ENCODE assay signal across 8 cellular contexts in the genomic region with DNA sequence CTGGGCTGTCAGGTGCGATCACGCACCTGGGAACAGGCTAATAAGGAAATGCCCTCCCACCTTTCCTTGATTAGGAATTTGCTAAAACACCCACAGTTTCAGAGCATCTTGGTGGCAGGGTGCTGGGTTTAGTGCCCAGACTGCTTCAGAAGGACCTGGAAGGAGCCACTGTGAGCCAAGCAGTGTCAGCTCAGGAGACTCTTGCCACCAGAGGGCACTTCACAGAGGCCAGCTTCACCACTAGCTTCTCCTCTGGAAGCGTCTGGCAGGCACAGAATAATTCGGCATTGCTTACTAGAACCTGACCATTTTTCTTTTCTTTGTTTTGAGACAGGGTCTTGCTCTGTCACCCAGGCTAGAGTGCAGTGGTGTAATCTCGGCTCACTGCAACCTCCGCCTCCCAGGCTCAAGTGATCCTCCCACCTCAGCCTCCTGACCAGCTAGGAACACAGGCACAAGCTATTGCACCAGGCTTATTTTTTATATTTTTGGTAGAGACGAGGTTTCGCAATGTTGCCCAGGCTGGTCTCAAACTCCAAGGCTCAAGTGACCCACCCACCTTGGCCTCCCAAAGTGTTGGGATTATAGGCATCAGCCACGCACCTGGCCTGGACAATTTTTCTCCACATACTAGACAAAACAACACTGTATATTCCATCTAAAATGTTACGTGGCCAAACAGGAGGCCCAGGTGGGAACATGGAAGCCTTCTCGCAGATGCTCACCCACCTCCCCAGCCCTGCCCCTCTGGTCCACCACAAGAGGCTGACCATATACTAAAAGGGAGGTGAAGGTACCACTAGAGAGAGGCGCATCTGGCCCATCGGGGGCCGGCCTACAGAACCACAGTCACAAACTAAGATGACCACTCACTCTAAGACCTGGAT. TPM values are rescaled to one million over a fixed set of nuclear protein-coding genes. Genes with fewer than 3 reads are reported as not detected.
DNase-seq lines count a peak whose midpoint lies in the region; ATAC-seq and TF ChIP-seq lines count a peak whose summit lies in the region.

No MANE protein-coding gene starts in this region.

- peak overlapping the region; percentile 55 for H3K27ac Mint-ChIP-seq in activated T-helper 2 cell treated with anti-CD3 and anti-CD28 coated beads, Interferon-gamma antibody, Interleukin-2, Interleukin-4, amounts not matched to agents 10 μg/mL and 5 μg/mL and 100 μg/mL, durations not matched to agents 14 hours and 24 hours and 36 hours
- H3K27ac Mint-ChIP-seq in glutamatergic neuron (ENCODE audit: unreplicated experiment), result no peak overlapping the region

- no peak overlapping the region for H3K27ac ChIP-seq in 22Rv1

- peak; percentile 61 for TF ChIP-seq CTCF in 22Rv1 (IDR thresholded peaks at IDR 0.05)
- peak; percentile 30 for TF ChIP-seq CTCF in GM13976 (IDR thresholded peaks at IDR 0.05; ENCODE audit: borderline replicate concordance, control extremely low read depth, extremely low read depth, insufficient read depth, missing control alignments)
- no peak for TF ChIP-seq CTCF in glutamatergic neuron (IDR thresholded peaks at IDR 0.05; ENCODE audit: partially characterized antibody, unreplicated experiment)

- in situ Hi-C loops in GM13976 (cut with MboI; ENCODE audit: low sequenced_read_pairs, unreplicated experiment), result no loop called here

- no peaks in the 10 kb centered on the region for H3K9me3 Mint-ChIP-seq in activated T-helper 2 cell treated with anti-CD3 and anti-CD28 coated beads, Interferon-gamma antibody, Interleukin-2, Interleukin-4, amounts not matched to agents 10 μg/mL and 5 μg/mL and 100 μg/mL, durations not matched to agents 14 hours and 24 hours and 36 hours
- peaks cover 4% of the 10 kb centered on the region for H3K9me3 Mint-ChIP-seq in glutamatergic neuron (ENCODE audit: unreplicated experiment)

- intact Hi-C loops in activated T-helper 2 cell treated with anti-CD3 and anti-CD28 coated beads, Interferon-gamma antibody, Interleukin-2, Interleukin-4, amounts not matched to agents 10 μg/mL and 5 μg/mL and 100 μg/mL, durations not matched to agents 14 hours and 24 hours and 36 hours (cut with micrococcal nuclease), result no loop called here
- intact Hi-C loops in left ventricle myocardium superior (cut with micrococcal nuclease), result no loop called here

- no peak overlapping the region for H3K4me3 Mint-ChIP-seq in activated T-helper 2 cell treated with anti-CD3 and anti-CD28 coated beads, Interferon-gamma antibody, Interleukin-2, Interleukin-4, amounts not matched to agents 10 μg/mL and 5 μg/mL and 100 μg/mL, durations not matched to agents 14 hours and 24 hours and 36 hours (ENCODE audit: low read depth)
- H3K4me3 Mint-ChIP-seq in glutamatergic neuron (ENCODE audit: unreplicated experiment), result no peak overlapping the region

- peaks cover 95% of the 10 kb centered on the region for H3K36me3 Mint-ChIP-seq in activated T-helper 2 cell treated with anti-CD3 and anti-CD28 coated beads, Interferon-gamma antibody, Interleukin-2, Interleukin-4, amounts not matched to agents 10 μg/mL and 5 μg/mL and 100 μg/mL, durations not matched to agents 14 hours and 24 hours and 36 hours (ENCODE audit: low read depth)
- H3K36me3 Mint-ChIP-seq in glutamatergic neuron (ENCODE audit: unreplicated experiment), result peaks cover 3% of the 10 kb centered on the region

- no peaks in the 10 kb centered on the region for H3K27me3 Mint-ChIP-seq in activated T-helper 2 cell treated with anti-CD3 and anti-CD28 coated beads, Interferon-gamma antibody, Interleukin-2, Interleukin-4, amounts not matched to agents 10 μg/mL and 5 μg/mL and 100 μg/mL, durations not matched to agents 14 hours and 24 hours and 36 hours (ENCODE audit: low read depth)
- H3K27me3 Mint-ChIP-seq in glutamatergic neuron (ENCODE audit: unreplicated experiment), result peaks cover 7% of the 10 kb centered on the region

- DNase-seq in GM13976 (ENCODE audit: low spot score), result no peak
- no peak for DNase-seq in activated T-helper 2 cell treated with anti-CD3 and anti-CD28 coated beads, Interferon-gamma antibody, Interleukin-2, Interleukin-4, amounts not matched to agents 10 μg/mL and 5 μg/mL and 100 μg/mL, durations not matched to agents 14 hours and 24 hours and 36 hours (ENCODE audit: low spot score)
- no peak for DNase-seq in left ventricle myocardium superior
- no peak for DNase-seq in NOMO-1 (lab: John Stamatoyannopoulos, UW; ENCODE audit: unreplicated experiment in 2 of 2)
- DNase-seq in glutamatergic neuron, result no peak
- DNase-seq in NCI-H1930 (lab: John Stamatoyannopoulos, UW), result no peak

- ATAC-seq in left ventricle myocardium superior (peak; percentile 56), HG02759 (IDR thresholded peaks at IDR 0.05; ENCODE audit: unreplicated experiment) (no peak)

- peaks cover 27% of the 10 kb centered on the region for H3K4me1 Mint-ChIP-seq in activated T-helper 2 cell treated with anti-CD3 and anti-CD28 coated beads, Interferon-gamma antibody, Interleukin-2, Interleukin-4, amounts not matched to agents 10 μg/mL and 5 μg/mL and 100 μg/mL, durations not matched to agents 14 hours and 24 hours and 36 hours (ENCODE audit: low read depth)
- no peaks in the 10 kb centered on the region for H3K4me1 Mint-ChIP-seq in glutamatergic neuron (ENCODE audit: low read depth, unreplicated experiment)

RNA-seq across cellular contexts. Expression of gene NOP14, which starts 14.1 kb away (rescaled TPM):
- 104 and 106 TPM in 2 replicates for total RNA-seq in activated T-helper 2 cell treated with anti-CD3 and anti-CD28 coated beads, Interferon-gamma antibody, Interleukin-2, Interleukin-4, amounts not matched to agents 10 μg/mL and 5 μg/mL and 100 μg/mL, durations not matched to agents 14 hours and 24 hours and 36 hours
- 19.9 TPM for total RNA-seq in left ventricle myocardium superior
- total RNA-seq in glutamatergic neuron (ENCODE audit: unreplicated experiment), result 17.2 TPM

RNA-seq across cellular contexts. Expression of gene GRK4, which starts 14.2 kb away (rescaled TPM):
- 4.5 and 4.6 TPM in 2 replicates for total RNA-seq in activated T-helper 2 cell treated with anti-CD3 and anti-CD28 coated beads, Interferon-gamma antibody, Interleukin-2, Interleukin-4, amounts not matched to agents 10 μg/mL and 5 μg/mL and 100 μg/mL, durations not matched to agents 14 hours and 24 hours and 36 hours
- total RNA-seq in left ventricle myocardium superior (9.2 TPM), glutamatergic neuron (ENCODE audit: unreplicated experiment) (34.5 TPM)
